ENCODE assay signal across 1 cellular context in genomic region chr1:198107041-198107440, GRCh38.
TF ChIP-seq lines count a peak whose summit lies in the region.

No MANE protein-coding gene starts in this region.

TF ChIP-seq in GM23338, 12 proteins besides CTCF, POLR2A, EP300 and RAD21 (continued from another document):
- no peak for TF ChIP-seq ZNF462 (CRISPR knock-in tag; IDR thresholded peaks at IDR 0.05)
- TF ChIP-seq ZNF331 (CRISPR knock-in tag; IDR thresholded peaks at IDR 0.05; ENCODE audit: low read depth): no peak
- no peak for TF ChIP-seq NANOG (IDR thresholded peaks at IDR 0.05; ENCODE audit: borderline replicate concordance)
- TF ChIP-seq POLR2AphosphoS5 (IDR thresholded peaks at IDR 0.05; ENCODE audit: low read depth): no peak
- TF ChIP-seq, protein P1, sequence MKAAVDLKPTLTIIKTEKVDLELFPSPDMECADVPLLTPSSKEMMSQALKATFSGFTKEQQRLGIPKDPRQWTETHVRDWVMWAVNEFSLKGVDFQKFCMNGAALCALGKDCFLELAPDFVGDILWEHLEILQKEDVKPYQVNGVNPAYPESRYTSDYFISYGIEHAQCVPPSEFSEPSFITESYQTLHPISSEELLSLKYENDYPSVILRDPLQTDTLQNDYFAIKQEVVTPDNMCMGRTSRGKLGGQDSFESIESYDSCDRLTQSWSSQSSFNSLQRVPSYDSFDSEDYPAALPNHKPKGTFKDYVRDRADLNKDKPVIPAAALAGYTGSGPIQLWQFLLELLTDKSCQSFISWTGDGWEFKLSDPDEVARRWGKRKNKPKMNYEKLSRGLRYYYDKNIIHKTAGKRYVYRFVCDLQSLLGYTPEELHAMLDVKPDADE (IDR thresholded peaks at IDR 0.05): no peak
- TF ChIP-seq JUNB (IDR thresholded peaks at IDR 0.05; ENCODE audit: unreplicated experiment): no peak
- no peak for TF ChIP-seq REST (IDR thresholded peaks at IDR 0.05; ENCODE audit: unreplicated experiment)
- TF ChIP-seq EZH2phosphoT487 (IDR thresholded peaks at IDR 0.05; ENCODE audit: unreplicated experiment): no peak
- TF ChIP-seq EZH2 (IDR thresholded peaks at IDR 0.05; ENCODE audit: low read depth, unreplicated experiment): no peak
